ENCODE assay signal across 8 cellular contexts in genomic region chr4:22389240-22389871, GRCh38.
DNase-seq lines count a peak whose midpoint lies in the region; ATAC-seq and TF ChIP-seq lines count a peak whose summit lies in the region.

No MANE protein-coding gene starts in this region.

- ATAC-seq in HG03103 (IDR thresholded peaks at IDR 0.05; ENCODE audit: low read depth, unreplicated experiment) = peak; percentile 91

- no peaks in the 10 kb centered on the region for H3K27me3 ChIP-seq in trophoblast cell (ENCODE audit: insufficient read depth, low read length)

- H3K9me3 ChIP-seq in trophoblast cell (ENCODE audit: insufficient read depth, low read depth, low read length) = no peaks in the 10 kb centered on the region

- H3K36me3 Mint-ChIP-seq in activated T-helper 1 cell treated with anti-CD3 and anti-CD28 coated beads, Interleukin-12 subunit alpha, Interleukin-12 subunit beta, Interleukin-2, Interleukin-4 antibody, amounts not matched to agents 30 ng/mL and 10 ng/mL and 1 ng/mL, durations not matched to agents 14 hours and 24 hours and 36 hours (ENCODE audit: low read depth) = no peaks in the 10 kb centered on the region

- no peak overlapping the region for H3K23ac ChIP-seq in trophoblast cell (ENCODE audit: low read length)

- peaks cover 5 to 8% of the 10 kb centered on the region in 2 experiments for H3K36me3 ChIP-seq in trophoblast cell (ENCODE audit: control insufficient read depth in 1 of 2, insufficient read depth in 2 of 2, low read length in 2 of 2)

- no peaks in the 10 kb centered on the region for H3K79me2 ChIP-seq in trophoblast cell (ENCODE audit: control insufficient read depth, insufficient read depth, low read length, poor library complexity)

- H3K4me2 ChIP-seq in trophoblast cell (ENCODE audit: low read length) = no peak overlapping the region

- H2BK12ac ChIP-seq in trophoblast cell (ENCODE audit: low read length) = no peak overlapping the region

- H4K12ac ChIP-seq in trophoblast cell (ENCODE audit: low read depth, low read length) = no peak overlapping the region

- intact Hi-C loops in activated T-helper 1 cell treated with anti-CD3 and anti-CD28 coated beads, Interleukin-12 subunit alpha, Interleukin-12 subunit beta, Interleukin-2, Interleukin-4 antibody, amounts not matched to agents 30 ng/mL and 10 ng/mL and 1 ng/mL, durations not matched to agents 14 hours and 24 hours and 36 hours (cut with micrococcal nuclease) = loop anchor here (1.0 to 5.0 kb wide), 4 partner anchors 152 to 600 kb away; no protein-coding TSS in a partner anchor

- in situ Hi-C loops in GM13976 (cut with MboI; ENCODE audit: low sequenced_read_pairs, unreplicated experiment) = loop anchor here (5.0 kb wide), 1 partner anchor 587 kb away; no protein-coding TSS in a partner anchor

- no peak overlapping the region for H2BK120ac ChIP-seq in trophoblast cell (ENCODE audit: insufficient read depth, low read length, poor library complexity)

- no peak overlapping the region for H3K27ac ChIP-seq in trophoblast cell (ENCODE audit: low read depth, low read length)

- peaks cover 0 to 3% of the 10 kb centered on the region in 2 experiments for H3K4me1 ChIP-seq in trophoblast cell (ENCODE audit: control insufficient read depth in 1 of 2, insufficient read depth in 2 of 2, low read length in 2 of 2)

- no peak overlapping the region for H4K91ac ChIP-seq in trophoblast cell (ENCODE audit: low read depth, low read length)

- no peak overlapping the region for H3K27ac Mint-ChIP-seq in activated T-helper 1 cell treated with anti-CD3 and anti-CD28 coated beads, Interleukin-12 subunit alpha, Interleukin-12 subunit beta, Interleukin-2, Interleukin-4 antibody, amounts not matched to agents 30 ng/mL and 10 ng/mL and 1 ng/mL, durations not matched to agents 14 hours and 24 hours and 36 hours

- H2AFZ ChIP-seq in trophoblast cell (ENCODE audit: insufficient read depth, low read length, poor library complexity) = no peak overlapping the region

- H3K79me1 ChIP-seq in trophoblast cell (ENCODE audit: low read length) = no peaks in the 10 kb centered on the region

- H3K4me3 ChIP-seq in trophoblast cell (ENCODE audit: low read depth, low read length) = no peak overlapping the region

- no peak overlapping the region for H4K8ac ChIP-seq in trophoblast cell (ENCODE audit: low read depth, low read length)

- H3K9me3 Mint-ChIP-seq in activated T-helper 1 cell treated with anti-CD3 and anti-CD28 coated beads, Interleukin-12 subunit alpha, Interleukin-12 subunit beta, Interleukin-2, Interleukin-4 antibody, amounts not matched to agents 30 ng/mL and 10 ng/mL and 1 ng/mL, durations not matched to agents 14 hours and 24 hours and 36 hours = no peaks in the 10 kb centered on the region

- peak; percentile 65 for DNase-seq in AG08395 (ENCODE audit: low spot score)
- DNase-seq in GM13976 (ENCODE audit: low spot score) = peak; percentile 11
- DNase-seq in NCI-H460 (ENCODE audit: extremely low read depth, low read depth) = peak; percentile 49
- DNase-seq in activated T-helper 1 cell treated with anti-CD3 and anti-CD28 coated beads, Interleukin-12 subunit alpha, Interleukin-12 subunit beta, Interleukin-2, Interleukin-4 antibody, amounts not matched to agents 30 ng/mL and 10 ng/mL and 1 ng/mL, durations not matched to agents 14 hours and 24 hours and 36 hours (ENCODE audit: low spot score) = peak; percentile 20
- peak; percentile 50 for DNase-seq in globus pallidus (ENCODE audit: low spot score)
- DNase-seq in trophoblast cell = peak; percentile 41 to 71
- DNase-seq in activated gamma-delta T cell (lab: John Stamatoyannopoulos, UW) = no peak

- no peak overlapping the region for H3K4ac ChIP-seq in trophoblast cell (ENCODE audit: low read depth, low read length)

- H3K14ac ChIP-seq in trophoblast cell (ENCODE audit: low read length) = no peak overlapping the region

- H3K4me3 Mint-ChIP-seq in activated T-helper 1 cell treated with anti-CD3 and anti-CD28 coated beads, Interleukin-12 subunit alpha, Interleukin-12 subunit beta, Interleukin-2, Interleukin-4 antibody, amounts not matched to agents 30 ng/mL and 10 ng/mL and 1 ng/mL, durations not matched to agents 14 hours and 24 hours and 36 hours = no peak overlapping the region

- H2BK5ac ChIP-seq in trophoblast cell (ENCODE audit: low read depth, low read length, poor library complexity) = no peak overlapping the region

- H3K9ac ChIP-seq in trophoblast cell (ENCODE audit: low read length) = no peak overlapping the region

- no CpG with 5 or more reads among the region's 3 CpGs for WGBS in trophoblast cell (ENCODE audit: extremely low coverage, insufficient coverage, insufficient read length)

- no peaks in the 10 kb centered on the region for H3K27me3 Mint-ChIP-seq in activated T-helper 1 cell treated with anti-CD3 and anti-CD28 coated beads, Interleukin-12 subunit alpha, Interleukin-12 subunit beta, Interleukin-2, Interleukin-4 antibody, amounts not matched to agents 30 ng/mL and 10 ng/mL and 1 ng/mL, durations not matched to agents 14 hours and 24 hours and 36 hours (ENCODE audit: insufficient read depth)

- peaks cover 13% of the 10 kb centered on the region for H3K4me1 Mint-ChIP-seq in activated T-helper 1 cell treated with anti-CD3 and anti-CD28 coated beads, Interleukin-12 subunit alpha, Interleukin-12 subunit beta, Interleukin-2, Interleukin-4 antibody, amounts not matched to agents 30 ng/mL and 10 ng/mL and 1 ng/mL, durations not matched to agents 14 hours and 24 hours and 36 hours (ENCODE audit: low read depth)

- no peak overlapping the region for H2AK5ac ChIP-seq in trophoblast cell (ENCODE audit: low read length)

- peak; percentile 50 for TF ChIP-seq CTCF in GM13976 (IDR thresholded peaks at IDR 0.05; ENCODE audit: borderline replicate concordance, control extremely low read depth, extremely low read depth, insufficient read depth, missing control alignments)

- no peak overlapping the region for H3K18ac ChIP-seq in trophoblast cell (ENCODE audit: low read length)
